ENCODE assay signal across 28 cellular contexts in genomic region chr11:8967159-8967558, GRCh38. TPM values are rescaled to one million over a fixed set of nuclear protein-coding genes. Genes with fewer than 3 reads are reported as not detected.
"Had no signal": no experiment of that assay in that cellular context is flagged by ENCODE, and none has a peak within 500 bp of the region (broad histone marks: within the 10 kb centered on the region; RNA-seq: fewer than 3 reads in every experiment).

No MANE protein-coding gene starts in this region.

- H3K4me3 ChIP-seq: heart left ventricle, lung, mucosa of descending colon, pancreas, suprapubic skin, thyroid gland, upper lobe of left lung, uterus had no signal

- H3K27ac Mint-ChIP-seq: natural killer cell; progenitor cell of endocrine pancreas; stimulated activated effector memory CD8-positive, alpha-beta T cell treated with anti-CD3 and anti-CD28 coated beads, Interleukin-12 subunit alpha, Interleukin-12 subunit beta, amount 100 ng/mL, for 72 hours had no signal

- H3K27me3 Mint-ChIP-seq: progenitor cell of endocrine pancreas had no signal

- ATAC-seq: esophagus mucosa; heart left ventricle; left colon; left ventricle myocardium superior; mucosa of descending colon; natural killer cell; pancreas; right cardiac atrium; stimulated activated effector memory CD8-positive, alpha-beta T cell treated with anti-CD3 and anti-CD28 coated beads, Interleukin-12 subunit alpha, Interleukin-12 subunit beta, amount 100 ng/mL, for 72 hours; stimulated activated naive CD8-positive, alpha-beta T cell treated with anti-CD3 and anti-CD28 coated beads, Interleukin-15, Interleukin-2, amounts not matched to agents 100 U/mL and 50 U/mL, for 24 hours had no signal

- H3K36me3 ChIP-seq: pancreas, suprapubic skin, thyroid gland, uterus had no signal

- H3K4me3 Mint-ChIP-seq: stimulated activated effector memory CD8-positive, alpha-beta T cell treated with anti-CD3 and anti-CD28 coated beads, Interleukin-12 subunit alpha, Interleukin-12 subunit beta, amount 100 ng/mL, for 72 hours had no signal

- H3K36me3 Mint-ChIP-seq: natural killer cell had no signal

- FAIRE-seq: endometrium, frontal cortex, pancreas had no signal

- H3K9me3 ChIP-seq: heart left ventricle, mucosa of descending colon, pancreas, suprapubic skin, thyroid gland, upper lobe of left lung, uterus had no signal

- H3K9me3 Mint-ChIP-seq: natural killer cell; stimulated activated effector memory CD8-positive, alpha-beta T cell treated with anti-CD3 and anti-CD28 coated beads, Interleukin-12 subunit alpha, Interleukin-12 subunit beta, amount 100 ng/mL, for 72 hours had no signal

- DNase-seq: cortex of kidney; effector memory CD4-positive, alpha-beta T cell; heart left ventricle; hippocampal formation; left colon; left ventricle myocardium superior; mucosa of descending colon; natural killer cell; occipital lobe; pancreas; stimulated activated CD4-positive, alpha-beta T cell treated with anti-CD3 and anti-CD28 coated beads, Interleukin-4, amount 100 ng/mL, for 1 hour; stimulated activated CD8-positive, alpha-beta memory T cell treated with anti-CD3 and anti-CD28 coated beads, Interleukin-4, amount 100 ng/mL, for 48 hours; stimulated activated naive CD8-positive, alpha-beta T cell treated with anti-CD3 and anti-CD28 coated beads, Interleukin-15, Interleukin-2, amounts not matched to agents 100 U/mL and 50 U/mL, for 24 hours; thyroid gland; upper lobe of left lung; uterus had no signal

- H3K27me3 ChIP-seq: heart left ventricle, pancreas, suprapubic skin, thyroid gland, upper lobe of left lung, uterus had no signal

- H3K27ac ChIP-seq: heart left ventricle, pancreas, suprapubic skin, thyroid gland, upper lobe of left lung, uterus had no signal

RNA-seq across cellular contexts. Expression of gene ASCL3, which starts 24.3 kb away (rescaled TPM):
- total RNA-seq: esophagus mucosa, fibroblast of lung, frontal cortex, glomerular endothelial cell, heart left ventricle, kidney epithelial cell, left colon, left ventricle myocardium superior, lung, mucosa of descending colon, myocyte, natural killer cell, occipital lobe, progenitor cell of endocrine pancreas, right cardiac atrium, suprapubic skin, thyroid gland, upper lobe of left lung, uterus had no signal
- polyA plus RNA-seq: fibroblast of lung, heart left ventricle, lung, pancreas, right cardiac atrium had no signal

RNA-seq across cellular contexts. Expression of gene C11orf16, which starts 34.4 kb away (rescaled TPM):
- total RNA-seq: esophagus mucosa, fibroblast of lung, frontal cortex, glomerular endothelial cell, heart left ventricle, kidney epithelial cell, left colon, left ventricle myocardium superior, mucosa of descending colon, myocyte, natural killer cell, occipital lobe, pancreas, progenitor cell of endocrine pancreas, right cardiac atrium, suprapubic skin, thyroid gland had no signal
- polyA plus RNA-seq: fibroblast of lung, heart left ventricle, pancreas, right cardiac atrium had no signal
